ENCODE assay signal across 20 cellular contexts in the genomic region with DNA sequence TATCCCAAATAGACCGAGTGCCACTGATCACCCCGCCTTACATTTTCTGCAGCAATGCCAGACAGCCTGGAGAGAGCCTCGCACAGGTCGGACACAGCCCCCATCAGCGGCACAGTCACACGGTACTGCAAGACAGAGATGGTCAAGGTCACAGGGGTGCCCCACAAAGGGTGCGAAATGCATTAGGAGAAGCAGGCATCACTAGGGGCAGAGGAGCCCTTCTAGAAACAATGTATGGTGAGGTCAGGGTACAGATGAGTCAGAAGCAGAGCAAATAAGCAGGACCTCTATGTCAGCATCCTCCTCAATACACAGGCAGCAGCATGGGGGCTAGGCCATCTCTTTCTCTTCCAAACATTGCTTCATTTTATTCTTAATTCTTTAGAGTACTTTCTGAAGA.
"Had no signal": no experiment of that assay in that cellular context is flagged by ENCODE, and none has a peak within 500 bp of the region (broad histone marks: within the 10 kb centered on the region; RNA-seq: fewer than 3 reads in every experiment).

No MANE protein-coding gene starts in this region.

- H3K4me1 Mint-ChIP-seq: activated B cell treated with CpG ODN at 0.5 μM for 24 hours, brain, immature natural killer cell had no signal

- H3K4me2 ChIP-seq: hepatocyte had no signal

- H3K79me2 ChIP-seq: hepatocyte had no signal

- H3K27me3 Mint-ChIP-seq: activated B cell treated with CpG ODN at 0.5 μM for 24 hours; activated naive CD4-positive, alpha-beta T cell treated with anti-CD3 and anti-CD28 coated beads, Interleukin-2, amount 10 ng/mL, durations not matched to agents 7 days and 5 days; brain had no signal

- H3K4me3 ChIP-seq: hepatocyte, left lung, upper lobe of left lung had no signal

- ATAC-seq: left lung, natural killer cell had no signal

- H3K9me3 Mint-ChIP-seq: activated B cell treated with CpG ODN at 0.5 μM for 24 hours; activated naive CD4-positive, alpha-beta T cell treated with anti-CD3 and anti-CD28 coated beads, Interleukin-2, amount 10 ng/mL, durations not matched to agents 7 days and 5 days; activated T-cell treated with anti-CD3 and anti-CD28 coated beads, Interleukin-2, amount 50 U/mL, for 72 hours; brain; immature natural killer cell; natural killer cell had no signal

- DNase-seq: activated B cell treated with CpG ODN at 0.5 μM for 24 hours; activated CD4-positive, alpha-beta T cell treated with anti-CD3 and anti-CD28 coated beads for 4 hours; activated CD4-positive, alpha-beta T cell treated with anti-CD3 and anti-CD28 coated beads, Interleukin-2, amount 50 U/mL, for 48 hours; activated CD8-positive, alpha-beta memory T cell treated with anti-CD3 and anti-CD28 coated beads, Interleukin-2, amount 50 U/mL, for 48 hours; activated effector memory CD4-positive, alpha-beta T cell treated with anti-CD3 and anti-CD28 coated beads, Interleukin-2, amount 50 U/mL, for 16 hours; activated naive CD4-positive, alpha-beta T cell treated with anti-CD3 and anti-CD28 coated beads, Interleukin-2, amount 10 ng/mL, durations not matched to agents 7 days and 5 days; activated T-cell treated with anti-CD3 and anti-CD28 coated beads, Interleukin-2, amount 50 U/mL, for 72 hours; aorta; effector CD4-positive, alpha-beta T cell; glutamatergic neuron; immature natural killer cell; left lung; midbrain; natural killer cell; retina; stimulated activated CD4-positive, alpha-beta T cell treated with anti-CD3 and anti-CD28 coated beads, Interleukin-4, amount 100 ng/mL, for 1 hour; T1000; upper lobe of left lung had no signal

- H3K27me3 ChIP-seq: hepatocyte, left lung, upper lobe of left lung had no signal

- H3K9me3 ChIP-seq: left lung, upper lobe of left lung had no signal

- H3K27ac Mint-ChIP-seq: activated B cell treated with CpG ODN at 0.5 μM for 24 hours; activated naive CD4-positive, alpha-beta T cell treated with anti-CD3 and anti-CD28 coated beads, Interleukin-2, amount 10 ng/mL, durations not matched to agents 7 days and 5 days; natural killer cell had no signal

- H2AFZ ChIP-seq: hepatocyte had no signal

- H3K4me3 Mint-ChIP-seq: activated B cell treated with CpG ODN at 0.5 μM for 24 hours; activated naive CD4-positive, alpha-beta T cell treated with anti-CD3 and anti-CD28 coated beads, Interleukin-2, amount 10 ng/mL, durations not matched to agents 7 days and 5 days; activated T-cell treated with anti-CD3 and anti-CD28 coated beads, Interleukin-2, amount 50 U/mL, for 72 hours; brain; immature natural killer cell; natural killer cell had no signal

- H3K27ac ChIP-seq: hepatocyte had no signal
